ENCODE assay signal across 8 cellular contexts in the genomic region with DNA sequence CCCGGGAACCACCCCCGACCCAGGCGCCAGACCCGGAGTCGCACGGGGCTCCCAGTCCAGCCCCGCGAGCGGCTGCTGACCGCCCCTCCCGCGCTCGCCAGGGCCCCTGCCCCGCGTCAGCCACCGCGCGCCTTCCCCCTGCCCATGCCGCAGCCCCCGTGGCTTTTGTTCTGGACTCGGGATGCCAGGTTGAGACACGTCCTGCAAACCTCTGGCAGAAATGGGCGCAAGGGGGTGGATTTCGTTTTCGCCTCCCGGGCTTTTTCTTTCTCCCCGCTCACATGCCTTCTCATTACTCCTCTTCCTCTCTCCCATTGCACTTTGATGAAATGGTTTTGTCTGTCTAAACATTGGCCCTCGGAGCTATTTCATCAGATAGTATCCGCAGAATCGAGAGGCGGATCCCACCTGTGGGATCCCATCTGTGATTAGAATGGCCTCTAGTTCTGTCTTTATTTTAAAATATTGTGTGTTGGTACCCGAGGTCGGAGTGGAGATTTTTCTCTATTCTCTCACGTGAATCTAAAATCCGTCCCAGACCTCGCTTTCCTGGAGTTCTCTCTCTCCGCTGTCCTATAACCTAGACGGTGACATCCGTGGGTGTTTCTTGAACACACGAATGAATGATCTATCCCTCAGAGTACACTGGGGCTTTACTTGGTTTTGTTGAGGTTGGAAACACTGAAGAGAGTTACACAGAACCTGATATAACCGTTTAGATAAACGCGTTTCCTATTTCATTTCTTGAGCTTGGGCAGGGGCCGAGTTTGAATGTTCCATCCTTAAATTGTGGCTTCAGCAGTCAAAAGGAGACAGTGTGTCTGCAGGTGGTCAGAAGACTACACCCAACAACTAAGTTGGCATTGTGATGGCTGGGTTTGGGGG. TPM values are rescaled to one million over a fixed set of nuclear protein-coding genes. Genes with fewer than 3 reads are reported as not detected.
DNase-seq lines count a peak whose midpoint lies in the region; ATAC-seq and TF ChIP-seq lines count a peak whose summit lies in the region.

No MANE protein-coding gene starts in this region.

- H3K9me3 ChIP-seq in Panc1 (ENCODE audit: control insufficient read depth, insufficient read depth, low read depth, low read length) (no peaks in the 10 kb centered on the region), neutrophil (no peaks in the 10 kb centered on the region)

- no peak for TF ChIP-seq CTCF in Panc1 (IDR thresholded peaks at IDR 0.05)
- TF ChIP-seq CTCF in neutrophil (IDR thresholded peaks at IDR 0.05): no peak

- H3K36me3 ChIP-seq in Panc1 (ENCODE audit: control insufficient read depth, insufficient read depth, low read length): no peaks in the 10 kb centered on the region
- H3K36me3 ChIP-seq in neutrophil: no peaks in the 10 kb centered on the region

- H3K27me3 ChIP-seq in Panc1 (ENCODE audit: control insufficient read depth, insufficient read depth, low read length) (no peaks in the 10 kb centered on the region), neutrophil (peaks cover 63% of the 10 kb centered on the region)

- intact Hi-C loops in Panc1 (cut with micrococcal nuclease; ENCODE audit: unreplicated experiment): loop anchor here (5.0 to 10.0 kb wide), 3 partner anchors 111 to 291 kb away; a partner anchor contains a TSS

- H3K27ac ChIP-seq in Panc1 (ENCODE audit: low read length) (peak overlapping the region; percentile 98), epithelial cell of prostate (peak overlapping the region; percentile 26), neutrophil (no peak overlapping the region)

- no peak for ATAC-seq in Panc1

- POLR2A ChIA-PET in activated CD4-positive, alpha-beta T cell treated with anti-CD3 and anti-CD28 coated beads, Interleukin-2, amount 10 ng/mL, durations not matched to agents 7 days and 5 days (lab: Charles Lee): no interaction called here
- POLR2A ChIA-PET in Panc1 (lab: Charles Lee): no interaction called here

- H3K4me1 Mint-ChIP-seq in activated CD4-positive, alpha-beta T cell treated with anti-CD3 and anti-CD28 coated beads, Interleukin-2, amount 10 ng/mL, durations not matched to agents 7 days and 5 days: peaks cover 23% of the 10 kb centered on the region

- H3K4me3 Mint-ChIP-seq in activated CD4-positive, alpha-beta T cell treated with anti-CD3 and anti-CD28 coated beads, Interleukin-2, amount 10 ng/mL, durations not matched to agents 7 days and 5 days: peak overlapping the region; percentile 80

- H3K9me3 Mint-ChIP-seq in activated CD4-positive, alpha-beta T cell treated with anti-CD3 and anti-CD28 coated beads, Interleukin-2, amount 10 ng/mL, durations not matched to agents 7 days and 5 days: no peaks in the 10 kb centered on the region

- DNase-seq in activated CD4-positive, alpha-beta T cell treated with anti-CD3 and anti-CD28 coated beads, Interleukin-2, amount 10 ng/mL, durations not matched to agents 7 days and 5 days: no peak
- DNase-seq in activated CD4-positive, alpha-beta T cell treated with anti-CD3 and anti-CD28 coated beads for 1 hour: no peak
- no peak for DNase-seq in Panc1 (ENCODE audit: low read depth, low spot score)
- DNase-seq in epithelial cell of prostate (ENCODE audit: low read depth, low spot score): no peak
- DNase-seq in putamen (ENCODE audit: low spot score): no peak
- DNase-seq in DMS153 treated with DMSO at 0.1 percent for 48 hours (lab: John Stamatoyannopoulos, UW; ENCODE audit: unreplicated experiment): no peak
- no peak for DNase-seq in NCI-H774 (lab: John Stamatoyannopoulos, UW)

- peak overlapping the region; percentile 66 for H3K27ac Mint-ChIP-seq in activated CD4-positive, alpha-beta T cell treated with anti-CD3 and anti-CD28 coated beads, Interleukin-2, amount 10 ng/mL, durations not matched to agents 7 days and 5 days

- CTCF ChIA-PET in activated CD4-positive, alpha-beta T cell treated with anti-CD3 and anti-CD28 coated beads, Interleukin-2, amount 10 ng/mL, durations not matched to agents 7 days and 5 days (lab: Charles Lee): no interaction called here
- CTCF ChIA-PET in Panc1 (lab: Charles Lee): no interaction called here

- peaks cover 1% of the 10 kb centered on the region for H3K36me3 Mint-ChIP-seq in activated CD4-positive, alpha-beta T cell treated with anti-CD3 and anti-CD28 coated beads, Interleukin-2, amount 10 ng/mL, durations not matched to agents 7 days and 5 days (ENCODE audit: low read depth)

- peaks cover 63% of the 10 kb centered on the region for H3K4me1 ChIP-seq in Panc1 (ENCODE audit: control insufficient read depth, insufficient read depth, low read length)
- peaks cover 14 to 28% of the 10 kb centered on the region in 2 experiments for H3K4me1 ChIP-seq in neutrophil (ENCODE audit: control insufficient read depth in 1 of 2, insufficient read depth in 1 of 2, low read depth in 1 of 2, low read length in 1 of 2)

- BruUV-seq in Panc1 (replicated peaks; lab: Mats Ljungman, UMichigan): no TSS peak

- peaks cover 53% of the 10 kb centered on the region for H3K27me3 Mint-ChIP-seq in activated CD4-positive, alpha-beta T cell treated with anti-CD3 and anti-CD28 coated beads, Interleukin-2, amount 10 ng/mL, durations not matched to agents 7 days and 5 days

- in situ Hi-C loops in Panc1 (cut with HindIII; ENCODE audit: low pct_unique_long_range_greater_than_20kb, low sequenced_read_pairs): no loop called here

- H3K4me3 ChIP-seq in Panc1 (ENCODE audit: low read depth in 2 of 2, low read length in 2 of 2) (peak overlapping the region; percentile 72 to 95), neutrophil (ENCODE audit: low read depth in 1 of 2, low read length in 1 of 2) (peak overlapping the region; percentile 17 to 55)

RNA-seq across cellular contexts. Expression of a gene that starts 1.9 kb away (rescaled TPM):
- 1 to 10 TPM; 1.6 to 2.0 TPM for total RNA-seq in activated CD4-positive, alpha-beta T cell treated with anti-CD3 and anti-CD28 coated beads, Interleukin-2, amount 10 ng/mL, durations not matched to agents 7 days and 5 days
- 35.4 TPM for total RNA-seq in Panc1 (2021; ENCODE audit: unreplicated experiment)
- polyA plus RNA-seq in Panc1 (2012; ENCODE audit: insufficient read length): 30.5 TPM

Comparison
In these comparisons a context has a peak if more than half of its experiments do, and no peak if none do; other contexts are left out.
1. RNA of a gene that starts 1.9 kb away (total RNA-seq): 35.4 TPM in Panc1 (single experiment); 1.6 to 2.0 TPM in activated CD4-positive, alpha-beta T cell treated with anti-CD3 and anti-CD28 coated beads, Interleukin-2, amount 10 ng/mL, durations not matched to agents 7 days and 5 days; every median in the first group is over 10 times any median in the second.